In the genomic region with DNA sequence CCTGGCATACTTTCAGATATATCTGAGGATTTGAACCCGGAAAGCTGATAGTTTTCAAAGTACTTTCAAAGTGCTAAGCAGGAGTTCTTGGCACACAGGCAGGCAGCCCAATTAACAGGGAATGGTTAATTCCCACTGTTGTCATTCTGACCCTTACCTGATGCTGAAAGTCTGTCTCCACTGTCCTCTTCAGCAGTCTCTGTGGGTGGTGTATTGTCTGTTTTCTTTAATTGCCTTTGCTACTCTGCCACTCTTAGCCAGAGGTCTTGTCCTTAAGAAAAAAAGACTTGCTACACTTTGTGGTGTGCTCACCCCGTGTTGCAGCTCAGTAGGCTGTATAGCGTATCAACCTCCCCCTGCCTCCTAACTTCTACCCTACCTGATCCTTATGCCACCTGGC, we compare ENCODE assay signal across 1 cellular context.
TF ChIP-seq lines count a peak whose summit lies in the region.

No MANE protein-coding gene starts in this region.

TF ChIP-seq in GM23338, 12 proteins besides CTCF, POLR2A, EP300 and RAD21 (continued from another document):
- no peak for TF ChIP-seq ZNF462 (CRISPR knock-in tag; IDR thresholded peaks at IDR 0.05)
- no peak for TF ChIP-seq STAT1 (IDR thresholded peaks at IDR 0.05; ENCODE audit: unreplicated experiment)
- no peak for TF ChIP-seq NANOG (IDR thresholded peaks at IDR 0.05; ENCODE audit: borderline replicate concordance)
- no peak for TF ChIP-seq ZNF331 (CRISPR knock-in tag; IDR thresholded peaks at IDR 0.05; ENCODE audit: low read depth)
- no peak for TF ChIP-seq EZH2phosphoT487 (IDR thresholded peaks at IDR 0.05; ENCODE audit: unreplicated experiment)
- TF ChIP-seq, protein P1, sequence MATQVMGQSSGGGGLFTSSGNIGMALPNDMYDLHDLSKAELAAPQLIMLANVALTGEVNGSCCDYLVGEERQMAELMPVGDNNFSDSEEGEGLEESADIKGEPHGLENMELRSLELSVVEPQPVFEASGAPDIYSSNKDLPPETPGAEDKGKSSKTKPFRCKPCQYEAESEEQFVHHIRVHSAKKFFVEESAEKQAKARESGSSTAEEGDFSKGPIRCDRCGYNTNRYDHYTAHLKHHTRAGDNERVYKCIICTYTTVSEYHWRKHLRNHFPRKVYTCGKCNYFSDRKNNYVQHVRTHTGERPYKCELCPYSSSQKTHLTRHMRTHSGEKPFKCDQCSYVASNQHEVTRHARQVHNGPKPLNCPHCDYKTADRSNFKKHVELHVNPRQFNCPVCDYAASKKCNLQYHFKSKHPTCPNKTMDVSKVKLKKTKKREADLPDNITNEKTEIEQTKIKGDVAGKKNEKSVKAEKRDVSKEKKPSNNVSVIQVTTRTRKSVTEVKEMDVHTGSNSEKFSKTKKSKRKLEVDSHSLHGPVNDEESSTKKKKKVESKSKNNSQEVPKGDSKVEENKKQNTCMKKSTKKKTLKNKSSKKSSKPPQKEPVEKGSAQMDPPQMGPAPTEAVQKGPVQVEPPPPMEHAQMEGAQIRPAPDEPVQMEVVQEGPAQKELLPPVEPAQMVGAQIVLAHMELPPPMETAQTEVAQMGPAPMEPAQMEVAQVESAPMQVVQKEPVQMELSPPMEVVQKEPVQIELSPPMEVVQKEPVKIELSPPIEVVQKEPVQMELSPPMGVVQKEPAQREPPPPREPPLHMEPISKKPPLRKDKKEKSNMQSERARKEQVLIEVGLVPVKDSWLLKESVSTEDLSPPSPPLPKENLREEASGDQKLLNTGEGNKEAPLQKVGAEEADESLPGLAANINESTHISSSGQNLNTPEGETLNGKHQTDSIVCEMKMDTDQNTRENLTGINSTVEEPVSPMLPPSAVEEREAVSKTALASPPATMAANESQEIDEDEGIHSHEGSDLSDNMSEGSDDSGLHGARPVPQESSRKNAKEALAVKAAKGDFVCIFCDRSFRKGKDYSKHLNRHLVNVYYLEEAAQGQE (IDR thresholded peaks at IDR 0.05; ENCODE audit: unreplicated experiment), result no peak
- TF ChIP-seq JUNB (IDR thresholded peaks at IDR 0.05; ENCODE audit: unreplicated experiment), result no peak
- TF ChIP-seq POLR2AphosphoS5 (IDR thresholded peaks at IDR 0.05; ENCODE audit: low read depth), result no peak
- no peak for TF ChIP-seq CREB1 (CRISPR knock-in tag; IDR thresholded peaks at IDR 0.05; ENCODE audit: low read depth)
- TF ChIP-seq, protein P2, sequence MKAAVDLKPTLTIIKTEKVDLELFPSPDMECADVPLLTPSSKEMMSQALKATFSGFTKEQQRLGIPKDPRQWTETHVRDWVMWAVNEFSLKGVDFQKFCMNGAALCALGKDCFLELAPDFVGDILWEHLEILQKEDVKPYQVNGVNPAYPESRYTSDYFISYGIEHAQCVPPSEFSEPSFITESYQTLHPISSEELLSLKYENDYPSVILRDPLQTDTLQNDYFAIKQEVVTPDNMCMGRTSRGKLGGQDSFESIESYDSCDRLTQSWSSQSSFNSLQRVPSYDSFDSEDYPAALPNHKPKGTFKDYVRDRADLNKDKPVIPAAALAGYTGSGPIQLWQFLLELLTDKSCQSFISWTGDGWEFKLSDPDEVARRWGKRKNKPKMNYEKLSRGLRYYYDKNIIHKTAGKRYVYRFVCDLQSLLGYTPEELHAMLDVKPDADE (IDR thresholded peaks at IDR 0.05), result no peak
- no peak for TF ChIP-seq EZH2 (IDR thresholded peaks at IDR 0.05; ENCODE audit: low read depth, unreplicated experiment)
